In the genomic region with DNA sequence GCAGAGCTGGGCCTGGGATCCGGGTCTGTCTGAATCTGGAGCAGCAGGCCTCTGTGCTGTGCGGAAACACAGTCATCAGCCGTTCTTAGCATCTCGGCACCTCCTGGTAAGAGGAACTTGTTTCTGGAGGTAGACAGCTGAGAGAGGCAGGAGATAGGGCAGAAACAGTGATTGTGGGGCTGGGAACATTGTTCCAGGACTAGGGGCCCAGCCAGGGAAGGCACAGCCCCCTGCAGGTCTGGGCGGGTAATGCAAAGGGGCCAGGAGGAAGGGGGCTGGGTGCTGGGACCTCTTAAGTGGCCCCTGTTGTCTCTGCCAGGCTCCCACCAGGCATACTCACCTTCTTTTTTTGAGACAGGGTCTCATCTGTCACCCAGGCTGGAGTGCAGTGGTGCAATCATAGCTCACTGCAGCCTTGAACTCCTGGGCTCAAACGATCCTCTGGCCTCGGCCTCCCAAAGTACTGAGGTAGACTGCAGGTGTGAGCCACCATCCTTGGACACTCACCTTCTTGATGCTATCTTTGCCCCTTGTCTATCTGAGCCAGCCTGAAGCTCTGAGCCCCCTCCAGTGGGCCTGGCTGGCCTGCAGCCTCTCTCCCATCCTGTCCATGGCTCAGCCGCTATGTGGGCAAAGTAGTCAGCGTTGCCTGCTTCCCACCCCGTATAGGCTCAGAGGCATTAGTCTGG, we compare ENCODE assay signal across 9 cellular contexts.
DNase-seq lines count a peak whose midpoint lies in the region; ATAC-seq, FAIRE-seq and TF ChIP-seq lines count a peak whose summit lies in the region.
"Had no signal": no experiment of that assay in that cellular context is flagged by ENCODE, and none has a peak within 500 bp of the region (broad histone marks: within the 10 kb centered on the region; RNA-seq: fewer than 3 reads in every experiment).

No MANE protein-coding gene starts in this region.

- dilution Hi-C loops in endothelial cell of umbilical vein (cut with MboI; ENCODE audit: extremely low pct_ligation_motif_present, low sequenced_read_pairs) = no loop called here

- H3K27me3 Mint-ChIP-seq in activated T-helper 2 cell treated with anti-CD3 and anti-CD28 coated beads, Interferon-gamma antibody, Interleukin-2, Interleukin-4, amounts not matched to agents 10 μg/mL and 5 μg/mL and 100 μg/mL, durations not matched to agents 14 hours and 24 hours and 36 hours (ENCODE audit: low read depth) = peaks cover 7% of the 10 kb centered on the region

- TF ChIP-seq CTCF in cardiac muscle cell (IDR thresholded peaks at IDR 0.05; ENCODE audit: low read depth, low read length) (peak; percentile 58), endothelial cell of umbilical vein (IDR thresholded peaks at IDR 0.05; ENCODE audit: extremely low read depth in 1 of 2, insufficient read depth in 1 of 2, low read depth in 1 of 2, low read length in 2 of 2) (peak; percentile 51 to 84), upper lobe of left lung (IDR thresholded peaks at IDR 0.05) (peak in 5 of 6 experiments; percentile 24 to 46 (median 26))

- no peak overlapping the region for H2AFZ ChIP-seq in endothelial cell of umbilical vein (ENCODE audit: low read depth, low read length)

- TF ChIP-seq POLR2A in endothelial cell of umbilical vein (IDR thresholded peaks at IDR 0.05; ENCODE audit: low read depth, low read length) = no peak
- no peak for TF ChIP-seq POLR2A in upper lobe of left lung (IDR thresholded peaks at IDR 0.05)

- H3K36me3 Mint-ChIP-seq in activated T-helper 2 cell treated with anti-CD3 and anti-CD28 coated beads, Interferon-gamma antibody, Interleukin-2, Interleukin-4, amounts not matched to agents 10 μg/mL and 5 μg/mL and 100 μg/mL, durations not matched to agents 14 hours and 24 hours and 36 hours (ENCODE audit: low read depth) = no peaks in the 10 kb centered on the region

- no peaks in the 10 kb centered on the region for H4K20me1 ChIP-seq in endothelial cell of umbilical vein (replicated peaks; ENCODE audit: control insufficient read depth, extremely low read depth, insufficient read depth, low read length)

- H3K9me1 ChIP-seq in endothelial cell of umbilical vein (replicated peaks; ENCODE audit: control insufficient read depth, extremely low read depth, insufficient read depth, low read length) = no peaks in the 10 kb centered on the region

- WGBS in upper lobe of left lung, 2 donors = 77 to 84% methylated on average over 10 of the region's 10 CpGs

- no TSS peak for BruUV-seq in endothelial cell of umbilical vein (replicated peaks; lab: Mats Ljungman, UMichigan)

- no peaks in the 10 kb centered on the region for H3K36me3 ChIP-seq in cardiac muscle cell
- H3K36me3 ChIP-seq in endothelial cell of umbilical vein (ENCODE audit: control insufficient read depth in 2 of 2, extremely low read depth in 1 of 2, insufficient read depth in 2 of 2, low read length in 2 of 2) = no peaks in the 10 kb centered on the region
- no peaks in the 10 kb centered on the region for H3K36me3 ChIP-seq in upper lobe of left lung

- H3K27me3 ChIP-seq in cardiac muscle cell = peaks cover 36% of the 10 kb centered on the region
- peaks cover 12 to 13% of the 10 kb centered on the region in 2 experiments for H3K27me3 ChIP-seq in endothelial cell of umbilical vein (ENCODE audit: control insufficient read depth in 2 of 2, insufficient read depth in 2 of 2, low read length in 2 of 2)
- no peaks in the 10 kb centered on the region for H3K27me3 ChIP-seq in upper lobe of left lung

- POLR2A ChIA-PET in endothelial cell of umbilical vein (lab: Charles Lee) = no interaction called here

- H3K4me1 ChIP-seq in cardiac muscle cell (ENCODE audit: low read depth) (no peaks in the 10 kb centered on the region), endothelial cell of umbilical vein (ENCODE audit: control insufficient read depth, extremely low read depth, insufficient read depth, low read length) (no peaks in the 10 kb centered on the region), upper lobe of left lung (no peaks in the 10 kb centered on the region)

- no peaks in the 10 kb centered on the region for H3K79me2 ChIP-seq in endothelial cell of umbilical vein (ENCODE audit: control insufficient read depth, insufficient read depth, low read length)

- ATAC-seq in left ventricle myocardium superior (no peak), upper lobe of left lung (ENCODE audit: low FRiP score in 2 of 2) (no peak), GM18519 (IDR thresholded peaks at IDR 0.05; ENCODE audit: low FRiP score, unreplicated experiment) (no peak)

- H3K4me3 Mint-ChIP-seq in activated T-helper 2 cell treated with anti-CD3 and anti-CD28 coated beads, Interferon-gamma antibody, Interleukin-2, Interleukin-4, amounts not matched to agents 10 μg/mL and 5 μg/mL and 100 μg/mL, durations not matched to agents 14 hours and 24 hours and 36 hours (ENCODE audit: low read depth) = no peak overlapping the region

- no peak overlapping the region for H3K27ac Mint-ChIP-seq in activated T-helper 2 cell treated with anti-CD3 and anti-CD28 coated beads, Interferon-gamma antibody, Interleukin-2, Interleukin-4, amounts not matched to agents 10 μg/mL and 5 μg/mL and 100 μg/mL, durations not matched to agents 14 hours and 24 hours and 36 hours

- no peak for FAIRE-seq in endothelial cell of umbilical vein (lab: Jason Lieb, UNC)
- FAIRE-seq: endometrium had no signal

- TF ChIP-seq EP300 in upper lobe of left lung (IDR thresholded peaks at IDR 0.05) = no peak

- intact Hi-C loops in left ventricle myocardium superior (cut with micrococcal nuclease) (no loop called here), endothelial cell of umbilical vein (cut with micrococcal nuclease) (no loop called here)
- intact Hi-C loops in activated T-helper 2 cell treated with anti-CD3 and anti-CD28 coated beads, Interferon-gamma antibody, Interleukin-2, Interleukin-4, amounts not matched to agents 10 μg/mL and 5 μg/mL and 100 μg/mL, durations not matched to agents 14 hours and 24 hours and 36 hours (cut with micrococcal nuclease) = no loop called here

- H3K4me3 ChIP-seq in cardiac muscle cell (no peak overlapping the region), endothelial cell of umbilical vein (replicated peaks in 1 of 3; ENCODE audit: insufficient read depth in 1 of 3, low read depth in 1 of 3, low read length in 3 of 3) (no peak overlapping the region), upper lobe of left lung (no peak overlapping the region)

- CTCF ChIA-PET in endothelial cell of umbilical vein (lab: Charles Lee) = interaction anchor here (0.6 to 1.8 kb wide), 9 partner anchors 9 to 206 kb away, joined by 3 to 6 read pairs (median 4); no protein-coding TSS in a partner anchor

- peak; percentile 20 to 36 for DNase-seq in cardiac muscle cell (ENCODE audit: low read depth in 1 of 2, low spot score in 1 of 2)
- no peak for DNase-seq in left ventricle myocardium superior
- DNase-seq in NCI-H2227 (lab: John Stamatoyannopoulos, UW; ENCODE audit: unreplicated experiment) = peak; percentile 32
- peak; percentile 26 for DNase-seq in endothelial cell of umbilical vein (ENCODE audit: low read depth, low spot score)
- no peak for DNase-seq in upper lobe of left lung
- no peak for DNase-seq in hypothalamus (lab: John Stamatoyannopoulos, UW)
- no peak for DNase-seq in activated T-helper 2 cell treated with anti-CD3 and anti-CD28 coated beads, Interferon-gamma antibody, Interleukin-2, Interleukin-4, amounts not matched to agents 10 μg/mL and 5 μg/mL and 100 μg/mL, durations not matched to agents 14 hours and 24 hours and 36 hours (ENCODE audit: low spot score)

- no peak overlapping the region for H3K9ac ChIP-seq in endothelial cell of umbilical vein (replicated peaks; ENCODE audit: extremely low read depth, insufficient read depth, low read length)

- H3K27ac ChIP-seq in cardiac muscle cell = no peak overlapping the region
- no peak overlapping the region for H3K27ac ChIP-seq in endothelial cell of umbilical vein (ENCODE audit: insufficient read depth, low read depth, low read length)
- no peak overlapping the region for H3K27ac ChIP-seq in upper lobe of left lung

- no peaks in the 10 kb centered on the region for H3K4me1 Mint-ChIP-seq in activated T-helper 2 cell treated with anti-CD3 and anti-CD28 coated beads, Interferon-gamma antibody, Interleukin-2, Interleukin-4, amounts not matched to agents 10 μg/mL and 5 μg/mL and 100 μg/mL, durations not matched to agents 14 hours and 24 hours and 36 hours (ENCODE audit: low read depth)

- no peaks in the 10 kb centered on the region for H3K9me3 Mint-ChIP-seq in activated T-helper 2 cell treated with anti-CD3 and anti-CD28 coated beads, Interferon-gamma antibody, Interleukin-2, Interleukin-4, amounts not matched to agents 10 μg/mL and 5 μg/mL and 100 μg/mL, durations not matched to agents 14 hours and 24 hours and 36 hours

- H3K9me3 ChIP-seq in cardiac muscle cell (ENCODE audit: low read depth) (no peaks in the 10 kb centered on the region), endothelial cell of umbilical vein (replicated peaks; ENCODE audit: control insufficient read depth, insufficient read depth, low read length) (no peaks in the 10 kb centered on the region), upper lobe of left lung (no peaks in the 10 kb centered on the region)

- no peak overlapping the region for H3K4me2 ChIP-seq in endothelial cell of umbilical vein (ENCODE audit: insufficient read depth, low read length)

TF ChIP-seq in endothelial cell of umbilical vein, 7 proteins besides CTCF, POLR2A, EP300 and RAD21:
- TF ChIP-seq MYC (IDR thresholded peaks at IDR 0.05; ENCODE audit: low read depth, low read length) (no peak), JUN (IDR thresholded peaks at IDR 0.05; ENCODE audit: borderline replicate concordance, insufficient read depth, insufficient read length, low read depth) (no peak), EZH2 (IDR thresholded peaks at IDR 0.05; ENCODE audit: borderline replicate concordance, low read depth, low read length, severe bottlenecking) (no peak), POLR2AphosphoS5 (IDR thresholded peaks at IDR 0.05; ENCODE audit: insufficient read depth, low read depth, low read length) (no peak), FOS (IDR thresholded peaks at IDR 0.05; ENCODE audit: borderline replicate concordance, insufficient read depth, low read length) (no peak), GATA2 (IDR thresholded peaks at IDR 0.05; ENCODE audit: insufficient read depth, insufficient read length, low read depth, low read length) (no peak)
- TF ChIP-seq, protein P1, sequence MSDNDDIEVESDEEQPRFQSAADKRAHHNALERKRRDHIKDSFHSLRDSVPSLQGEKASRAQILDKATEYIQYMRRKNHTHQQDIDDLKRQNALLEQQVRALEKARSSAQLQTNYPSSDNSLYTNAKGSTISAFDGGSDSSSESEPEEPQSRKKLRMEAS (IDR thresholded peaks at IDR 0.05; ENCODE audit: insufficient read depth, insufficient read length) = no peak

Comparison
In these comparisons a context has a peak if more than half of its experiments do, and no peak if none do; other contexts are left out.
1. DNase-seq: peak in cardiac muscle cell (2 of 2), NCI-H2227 (single experiment) and endothelial cell of umbilical vein (single experiment); none in left ventricle myocardium superior (single experiment), upper lobe of left lung (0 of 2), hypothalamus (0 of 51) and activated T-helper 2 cell treated with anti-CD3 and anti-CD28 coated beads, Interferon-gamma antibody, Interleukin-2, Interleukin-4, amounts not matched to agents 10 μg/mL and 5 μg/mL and 100 μg/mL, durations not matched to agents 14 hours and 24 hours and 36 hours (single experiment).
2. Peak in every context shown above with its lines, with median percentiles within 50 percentile points of each other: CTCF ChIP-seq.